ENCODE assay signal across 8 cellular contexts in the genomic region with DNA sequence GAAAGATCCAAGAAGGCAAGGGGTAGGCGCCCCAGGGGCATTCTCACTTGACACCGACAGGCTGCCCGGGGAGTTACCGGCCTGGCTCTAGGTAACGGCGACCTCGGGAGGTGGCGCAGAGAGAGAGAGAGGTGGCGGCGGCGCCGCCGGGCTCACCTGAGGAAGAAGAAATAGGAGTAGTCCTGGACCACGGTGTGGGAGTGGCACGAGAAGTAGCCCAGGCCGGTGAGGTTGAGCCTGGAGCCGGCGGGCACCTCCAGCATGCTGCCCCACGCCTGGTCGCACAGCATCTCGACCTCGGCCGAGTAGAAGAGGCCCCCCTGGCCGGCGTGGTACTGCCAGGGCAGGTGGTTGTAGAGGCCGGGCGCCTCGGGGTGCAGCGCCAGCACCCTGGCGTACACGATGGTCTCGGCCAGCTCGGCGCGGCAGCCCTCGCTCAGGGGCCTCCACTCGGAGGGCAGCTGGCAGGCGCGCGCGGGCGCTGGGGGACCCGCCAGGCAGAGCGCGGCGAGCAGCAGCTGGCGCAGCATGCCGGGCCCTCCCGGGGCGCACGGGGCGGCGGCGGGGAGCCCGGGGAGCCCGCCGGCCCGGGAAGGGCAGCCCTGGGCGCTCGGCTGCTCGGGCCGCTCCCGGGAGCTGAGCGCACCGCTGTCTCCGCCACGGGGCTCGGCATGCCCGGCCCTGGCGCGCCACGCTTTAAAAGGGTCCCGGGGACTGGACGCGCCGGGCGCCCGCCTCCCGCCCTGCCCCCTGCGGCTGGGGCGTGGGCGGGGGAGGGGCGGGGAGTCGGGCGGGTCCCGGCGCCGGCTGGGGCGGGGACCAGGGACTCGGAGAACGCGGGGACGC. TPM values are rescaled to one million over a fixed set of nuclear protein-coding genes. Genes with fewer than 3 reads are reported as not detected.
DNase-seq lines count a peak whose midpoint lies in the region; ATAC-seq and TF ChIP-seq lines count a peak whose summit lies in the region.

A gene (minus strand): TSS at position 673 of the 846 bp plus-strand sequence. CDS start 143 bp downstream, at position 530.

- H3K27me3 ChIP-seq in muscle layer of colon (ENCODE audit: control insufficient read depth in 1 of 2, insufficient read depth in 2 of 2, low read length in 2 of 2) = peaks cover 0 to 5% of the 10 kb centered on the region in 2 donors
- peaks cover 25% of the 10 kb centered on the region for H3K27me3 ChIP-seq in upper lobe of right lung

- no peak within 1 kb of the TSS for H3K27ac Mint-ChIP-seq in dendritic cell treated with granulocyte-macrophage colony-stimulating factor and Interleukin-4, amounts not matched to agents 40 ng/mL and 50 ng/mL, for 4 days

- H3K4me1 Mint-ChIP-seq in dendritic cell treated with granulocyte-macrophage colony-stimulating factor and Interleukin-4, amounts not matched to agents 40 ng/mL and 50 ng/mL, for 4 days (ENCODE audit: low read depth) = peaks cover 4% of the 10 kb centered on the region

- TF ChIP-seq CTCF in upper lobe of right lung (IDR thresholded peaks at IDR 0.05) = no peak

- H3K27ac ChIP-seq in muscle layer of colon (ENCODE audit: low read depth, low read length) (no peak within 1 kb of the TSS), upper lobe of right lung (no peak within 1 kb of the TSS)

- peak; percentile 56 for ATAC-seq in upper lobe of right lung
- ATAC-seq in GM19023 (IDR thresholded peaks at IDR 0.05; ENCODE audit: unreplicated experiment) = no peak

- H3K9me3 ChIP-seq in muscle layer of colon (ENCODE audit: low read length) (no peaks in the 10 kb centered on the region), upper lobe of right lung (no peaks in the 10 kb centered on the region)

- H3K36me3 Mint-ChIP-seq in dendritic cell treated with granulocyte-macrophage colony-stimulating factor and Interleukin-4, amounts not matched to agents 40 ng/mL and 50 ng/mL, for 4 days (ENCODE audit: low read depth) = no peaks in the 10 kb centered on the region

- no peaks in the 10 kb centered on the region for H3K9me3 Mint-ChIP-seq in dendritic cell treated with granulocyte-macrophage colony-stimulating factor and Interleukin-4, amounts not matched to agents 40 ng/mL and 50 ng/mL, for 4 days

- no peak within 1 kb of the TSS for H3K9ac ChIP-seq in muscle layer of colon (ENCODE audit: low read length)

- intact Hi-C loops in dendritic cell treated with granulocyte-macrophage colony-stimulating factor and Interleukin-4, amounts not matched to agents 40 ng/mL and 50 ng/mL, for 4 days (cut with micrococcal nuclease) = no loop called here
- intact Hi-C loops in upper lobe of right lung (cut with DNase I) = no loop called here

- H3K4me3 ChIP-seq in muscle layer of colon (ENCODE audit: low read depth in 1 of 2, low read length in 2 of 2) (peak within 1 kb of the TSS; percentile 3 to 21), upper lobe of right lung (peak within 1 kb of the TSS; percentile 42)

- no peaks in the 10 kb centered on the region for H3K4me1 ChIP-seq in muscle layer of colon (ENCODE audit: insufficient read depth, low read length)
- H3K4me1 ChIP-seq in upper lobe of right lung = no peaks in the 10 kb centered on the region

- DNase-seq in Daoy (ENCODE audit: low read depth) (peak; percentile 26), NCI-H2171 treated with DMSO at 0.1 percent for 48 hours (lab: John Stamatoyannopoulos, UW) (peak; percentile 29), upper lobe of right lung (no peak), superior temporal gyrus (ENCODE audit: extremely low spot score) (no peak), AG08395 (ENCODE audit: low spot score) (no peak)

- peak within 1 kb of the TSS; percentile 39 for H3K4me3 Mint-ChIP-seq in dendritic cell treated with granulocyte-macrophage colony-stimulating factor and Interleukin-4, amounts not matched to agents 40 ng/mL and 50 ng/mL, for 4 days

- H3K36me3 ChIP-seq in muscle layer of colon (ENCODE audit: insufficient read depth, low read length) = no peaks in the 10 kb centered on the region
- H3K36me3 ChIP-seq in upper lobe of right lung = no peaks in the 10 kb centered on the region

- H3K27me3 Mint-ChIP-seq in dendritic cell treated with granulocyte-macrophage colony-stimulating factor and Interleukin-4, amounts not matched to agents 40 ng/mL and 50 ng/mL, for 4 days = peaks cover 35% of the 10 kb centered on the region

RNA-seq across cellular contexts. Expression of the gene that starts here (rescaled TPM):
- total RNA-seq in Daoy (2014; rRNA removed; shearing (Covaris generic)) = 1.1 and 1.3 TPM in 2 replicates
- 10.2 TPM for total RNA-seq in upper lobe of right lung

Comparison
In these comparisons a context has a peak if more than half of its experiments do, and no peak if none do; other contexts are left out.
1. DNase-seq: peak in Daoy (single experiment) and NCI-H2171 treated with DMSO at 0.1 percent for 48 hours (single experiment); none in upper lobe of right lung (single experiment), superior temporal gyrus (single experiment) and AG08395 (single experiment).